Comparison of ENCODE assay signal across 8 cellular contexts in genomic region chr1:109201123-109201703, GRCh38. TPM values are rescaled to one million over a fixed set of nuclear protein-coding genes. Genes with fewer than 3 reads are reported as not detected.
DNase-seq lines count a peak whose midpoint lies in the region; ATAC-seq and TF ChIP-seq lines count a peak whose summit lies in the region.

No MANE protein-coding gene starts in this region.

- no peak for DNase-seq in heart right ventricle
- DNase-seq in cardiac septum (ENCODE audit: low spot score), result no peak
- peak; percentile 68 for DNase-seq in NCI-H2227 (lab: John Stamatoyannopoulos, UW; ENCODE audit: unreplicated experiment)
- peak; percentile 71 for DNase-seq in activated T-cell treated with anti-CD3 and anti-CD28 coated beads, Interleukin-2, amount 50 U/mL, for 24 hours
- peak; percentile 60 for DNase-seq in fibroblast of the conjunctiva (ENCODE audit: low read depth)
- DNase-seq in renal cortical epithelial cell (ENCODE audit: low read depth), result peak; percentile 84

- peaks cover 25% of the 10 kb centered on the region for H3K4me1 Mint-ChIP-seq in activated T-cell treated with anti-CD3 and anti-CD28 coated beads, Interleukin-2, amount 50 U/mL, for 24 hours (ENCODE audit: low read depth)

- peaks cover 0 to 20% (median 8%) of the 10 kb centered on the region in 9 donors for H3K4me1 ChIP-seq in heart right ventricle

- no peak overlapping the region for H3K27ac ChIP-seq in heart right ventricle

- no peak overlapping the region for H3K4me3 Mint-ChIP-seq in activated T-cell treated with anti-CD3 and anti-CD28 coated beads, Interleukin-2, amount 50 U/mL, for 24 hours

- intact Hi-C loops in heart right ventricle (cut with DNase I) (no loop called here), cardiac septum (cut with DNase I) (no loop called here)

- H3K4me3 ChIP-seq in heart right ventricle, result no peak overlapping the region

- ATAC-seq in heart right ventricle (peak in 4 of 8 donors; percentile 8 to 48 (median 30)), HG03097 (IDR thresholded peaks at IDR 0.05; ENCODE audit: low FRiP score, unreplicated experiment) (no peak), HG02623 (IDR thresholded peaks at IDR 0.05; ENCODE audit: unreplicated experiment) (no peak)

- 66 to 67% methylated on average over 2 of the region's 2 CpGs for WGBS in heart right ventricle, 2 donors

- peaks cover 3% of the 10 kb centered on the region for H3K36me3 Mint-ChIP-seq in activated T-cell treated with anti-CD3 and anti-CD28 coated beads, Interleukin-2, amount 50 U/mL, for 24 hours (ENCODE audit: low read depth)

- TF ChIP-seq CTCF in heart right ventricle (IDR thresholded peaks at IDR 0.05), result peak in 7 of 9 donors; percentile 27 to 57 (median 43)

- no peaks in the 10 kb centered on the region for H3K36me3 ChIP-seq in heart right ventricle

- no peaks in the 10 kb centered on the region for H3K9me3 Mint-ChIP-seq in activated T-cell treated with anti-CD3 and anti-CD28 coated beads, Interleukin-2, amount 50 U/mL, for 24 hours

- no peaks in the 10 kb centered on the region for H3K27me3 Mint-ChIP-seq in activated T-cell treated with anti-CD3 and anti-CD28 coated beads, Interleukin-2, amount 50 U/mL, for 24 hours

- no peak overlapping the region for H3K27ac Mint-ChIP-seq in activated T-cell treated with anti-CD3 and anti-CD28 coated beads, Interleukin-2, amount 50 U/mL, for 24 hours

- H3K9me3 ChIP-seq in heart right ventricle, result no peaks in the 10 kb centered on the region

- H3K27me3 ChIP-seq in heart right ventricle, result no peaks in the 10 kb centered on the region

RNA-seq across cellular contexts. Expression of gene SARS1, which starts 12.5 kb away (rescaled TPM):
- total RNA-seq in heart right ventricle, result 100 to 1,000 TPM in 4 of 10 donors, 10 to 100 TPM in 6; 86.3 to 123 (median 99.2) TPM
- polyA plus RNA-seq in heart right ventricle, result 100 to 1,000 TPM in 1 of 2 donors, 10 to 100 TPM in 1; 38.3 to 153 TPM
- 104 TPM for total RNA-seq in cardiac septum
- 223 and 265 TPM in 2 replicates for total RNA-seq in renal cortical epithelial cell

RNA-seq across cellular contexts. Expression of gene CELSR2, which starts 48.1 kb away (rescaled TPM):
- 10 to 100 TPM in 1 of 10 donors, 1 to 10 TPM in 9; 4.9 to 10.6 (median 6.3) TPM for total RNA-seq in heart right ventricle
- 1 to 10 TPM in 1 of 2 donors, under 1 TPM in 1; 0.93 to 1.8 TPM for polyA plus RNA-seq in heart right ventricle
- total RNA-seq in cardiac septum, result 7.1 TPM
- 8.5 and 75.9 TPM in 2 replicates for total RNA-seq in renal cortical epithelial cell

Comparison
In these comparisons a context has a peak if more than half of its experiments do, and no peak if none do; other contexts are left out.
1. DNase-seq: peak in NCI-H2227 (single experiment), activated T-cell treated with anti-CD3 and anti-CD28 coated beads, Interleukin-2, amount 50 U/mL, for 24 hours (single experiment), fibroblast of the conjunctiva (single experiment) and renal cortical epithelial cell (single experiment); none in heart right ventricle (0 of 2) and cardiac septum (single experiment).